8 cellular contexts compared by ENCODE assay signal in the genomic region with DNA sequence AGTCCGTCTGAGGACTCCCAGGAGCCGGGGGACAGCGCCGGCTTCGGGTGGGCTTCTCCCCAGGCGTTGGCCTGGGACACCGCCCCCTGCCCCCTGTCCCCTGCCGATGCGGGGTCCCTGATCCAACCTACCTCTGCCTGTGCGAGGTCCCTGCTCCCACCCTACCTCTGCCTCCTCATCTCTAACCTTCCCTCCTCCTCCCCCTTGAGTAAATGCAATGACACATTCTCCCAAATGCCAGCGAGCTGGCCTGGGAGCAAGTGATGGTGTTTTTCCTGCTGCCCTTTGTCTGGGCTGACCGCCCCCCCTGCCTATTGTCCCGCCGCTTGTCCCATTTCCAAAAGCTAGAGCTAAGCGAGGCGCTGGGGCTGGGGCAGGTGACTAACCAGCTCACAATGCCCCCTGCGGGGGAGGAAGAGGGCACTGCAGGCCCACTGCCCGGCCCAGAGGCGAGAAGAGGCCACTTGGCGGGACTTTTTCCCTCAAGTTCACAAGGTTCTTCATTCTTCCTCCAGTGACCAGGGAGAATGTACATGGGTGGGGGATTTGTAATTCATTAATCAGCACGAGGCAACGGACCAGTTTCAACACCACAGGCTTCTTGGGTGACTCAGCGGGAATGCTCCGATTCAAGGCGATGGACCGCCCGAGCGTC. TPM values are rescaled to one million over a fixed set of nuclear protein-coding genes. Genes with fewer than 3 reads are reported as not detected.
A peak's percentile ranks its signal among the peaks of the same experiment; 100 is the strongest.
DNase-seq lines count a peak whose midpoint lies in the region; ATAC-seq and TF ChIP-seq lines count a peak whose summit lies in the region.

No MANE protein-coding gene starts in this region.

- peaks cover 32% of the 10 kb centered on the region for H3K27me3 Mint-ChIP-seq in activated CD4-positive, alpha-beta T cell treated with anti-CD3 and anti-CD28 coated beads for 36 hours

- peaks cover 31% of the 10 kb centered on the region for H3K4me1 Mint-ChIP-seq in activated CD4-positive, alpha-beta T cell treated with anti-CD3 and anti-CD28 coated beads for 36 hours

- H3K4me1 ChIP-seq in mucosa of descending colon (ENCODE audit: low read depth) = peaks cover 27% of the 10 kb centered on the region
- H3K4me1 ChIP-seq in tibial artery = peaks cover 6 to 46% (median 38%) of the 10 kb centered on the region in 4 donors

- no peaks in the 10 kb centered on the region for H3K36me3 Mint-ChIP-seq in activated CD4-positive, alpha-beta T cell treated with anti-CD3 and anti-CD28 coated beads for 36 hours (ENCODE audit: low read depth)

- H3K9me3 Mint-ChIP-seq in activated CD4-positive, alpha-beta T cell treated with anti-CD3 and anti-CD28 coated beads for 36 hours (ENCODE audit: low read depth) = no peaks in the 10 kb centered on the region

- intact Hi-C loops in activated CD4-positive, alpha-beta T cell treated with anti-CD3 and anti-CD28 coated beads for 36 hours (cut with DNase I, micrococcal nuclease) = no loop called here
- intact Hi-C loops in mucosa of descending colon (cut with DNase I, micrococcal nuclease) (no loop called here), tibial artery (cut with DNase I; ENCODE audit: low total_unique reads) (loop anchor here (2.0 to 10.0 kb wide), 2 partner anchors 19 to 109 kb away; partner anchors contain the start of gene GRK2)

- TF ChIP-seq CTCF in mucosa of descending colon (IDR thresholded peaks at IDR 0.05) (peak; percentile 37), tibial artery (IDR thresholded peaks at IDR 0.05) (peak; percentile 52 to 62)

- H3K36me3 ChIP-seq in mucosa of descending colon (ENCODE audit: low read depth) = no peaks in the 10 kb centered on the region
- no peaks in the 10 kb centered on the region for H3K36me3 ChIP-seq in tibial artery

- peak; percentile 44 for DNase-seq in NCI-H748 (lab: John Stamatoyannopoulos, UW; ENCODE audit: unreplicated experiment)
- no peak for DNase-seq in NCI-H748 treated with DMSO at 0.1 percent for 48 hours (lab: John Stamatoyannopoulos, UW)
- peak; percentile 90 for DNase-seq in LoVo (ENCODE audit: low spot score)
- DNase-seq in activated CD4-positive, alpha-beta T cell treated with anti-CD3 and anti-CD28 coated beads for 36 hours = peak; percentile 69
- peak; percentile 69 for DNase-seq in epithelial cell of prostate (ENCODE audit: low read depth, low spot score)
- peak; percentile 76 to 89 (median 83) for DNase-seq in mucosa of descending colon
- DNase-seq in tibial artery = peak; percentile 90 to 94

- H3K27ac ChIP-seq in epithelial cell of prostate (peak overlapping the region; percentile 94), tibial artery (peak overlapping the region; percentile 92 to 93)

- peaks cover 0 to 4% of the 10 kb centered on the region in 2 donors for H3K27me3 ChIP-seq in tibial artery

- POLR2A ChIA-PET in activated CD4-positive, alpha-beta T cell treated with anti-CD3 and anti-CD28 coated beads for 36 hours (lab: Charles Lee) = no interaction called here

- H3K9me3 ChIP-seq in mucosa of descending colon (no peaks in the 10 kb centered on the region), tibial artery (no peaks in the 10 kb centered on the region)

- H3K4me3 ChIP-seq in mucosa of descending colon = no peak overlapping the region
- H3K4me3 ChIP-seq in tibial artery = peak overlapping the region; percentile 70 to 81

- ATAC-seq in activated CD4-positive, alpha-beta T cell treated with anti-CD3 and anti-CD28 coated beads for 36 hours = peak; percentile 51
- ATAC-seq in mucosa of descending colon (peak; percentile 59), GM18505 (IDR thresholded peaks at IDR 0.05; ENCODE audit: unreplicated experiment) (no peak)

- TF ChIP-seq POLR2A in GM18505 (IDR thresholded peaks at IDR 0.05; ENCODE audit: borderline replicate concordance, extremely low read depth, insufficient read depth, insufficient read length) = no peak

- CTCF ChIA-PET in activated CD4-positive, alpha-beta T cell treated with anti-CD3 and anti-CD28 coated beads for 36 hours (lab: Charles Lee) = interaction anchor here (0.7 to 20.0 kb wide), 8 partner anchors 9 to 198 kb away, joined by 3 to 445 read pairs (median 3); partner anchors contain the start of gene POLD4

- H3K27ac Mint-ChIP-seq in activated CD4-positive, alpha-beta T cell treated with anti-CD3 and anti-CD28 coated beads for 36 hours = no peak overlapping the region

- peak overlapping the region; percentile 71 for H3K4me3 Mint-ChIP-seq in activated CD4-positive, alpha-beta T cell treated with anti-CD3 and anti-CD28 coated beads for 36 hours

RNA-seq across cellular contexts. Expression of gene CLCF1, which starts 0.6 kb away (rescaled TPM):
- under 1 TPM; 0.09 to 0.27 TPM for total RNA-seq in activated CD4-positive, alpha-beta T cell treated with anti-CD3 and anti-CD28 coated beads for 36 hours
- 1 to 10 TPM; 2.2 to 3.0 (median 2.7) TPM for total RNA-seq in mucosa of descending colon

RNA-seq across cellular contexts. Expression of gene RAD9A, which starts 17.7 kb away (rescaled TPM):
- 10 to 100 TPM; 28.8 to 30.0 TPM for total RNA-seq in activated CD4-positive, alpha-beta T cell treated with anti-CD3 and anti-CD28 coated beads for 36 hours
- 10 to 100 TPM; 27.9 to 39.3 (median 29.1) TPM for total RNA-seq in mucosa of descending colon

RNA-seq across cellular contexts. Expression of gene POLD4, which starts 20.7 kb away (rescaled TPM):
- 10 to 100 TPM; 31.3 to 37.5 TPM for total RNA-seq in activated CD4-positive, alpha-beta T cell treated with anti-CD3 and anti-CD28 coated beads for 36 hours
- total RNA-seq in mucosa of descending colon = 100 to 1,000 TPM; 130 to 266 (median 201) TPM

RNA-seq across cellular contexts. Expression of gene PPP1CA, which starts 27.6 kb away (rescaled TPM):
- 100 to 1,000 TPM; 199 to 227 TPM for total RNA-seq in activated CD4-positive, alpha-beta T cell treated with anti-CD3 and anti-CD28 coated beads for 36 hours
- total RNA-seq in mucosa of descending colon = 100 to 1,000 TPM; 130 to 239 (median 209) TPM

RNA-seq across cellular contexts. Expression of gene TBC1D10C, which starts 29.8 kb away (rescaled TPM):
- 100 to 1,000 TPM in 1 of 2 experiments, 10 to 100 TPM in 1; 83.2 to 123 TPM for total RNA-seq in activated CD4-positive, alpha-beta T cell treated with anti-CD3 and anti-CD28 coated beads for 36 hours
- 1 to 10 TPM; 5.0 to 8.4 (median 5.3) TPM for total RNA-seq in mucosa of descending colon
